29 cellular contexts compared by ENCODE assay signal in the genomic region with DNA sequence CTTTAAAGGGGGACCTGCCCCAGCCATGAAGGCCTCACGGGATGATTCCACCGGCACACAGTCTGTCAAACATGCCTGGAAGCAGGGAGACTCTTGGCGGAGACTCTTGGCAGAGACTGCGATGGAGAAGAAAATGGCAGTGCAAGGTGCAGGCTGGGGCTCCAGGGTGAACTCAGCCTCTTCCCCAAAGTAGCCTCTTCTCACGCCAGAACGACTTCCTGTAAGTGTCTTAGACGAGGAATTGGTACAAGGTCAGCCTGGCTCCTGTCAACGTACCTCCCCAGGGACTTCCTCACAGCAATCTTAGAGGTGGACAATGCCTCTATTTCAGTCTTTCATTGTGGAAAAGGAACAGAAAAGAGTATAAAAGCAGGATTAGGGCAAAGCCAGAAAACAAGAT.
DNase-seq lines count a peak whose midpoint lies in the region; FAIRE-seq and TF ChIP-seq lines count a peak whose summit lies in the region.
"Had no signal": no experiment of that assay in that cellular context is flagged by ENCODE, and none has a peak within 500 bp of the region (broad histone marks: within the 10 kb centered on the region; RNA-seq: fewer than 3 reads in every experiment).

No MANE protein-coding gene starts in this region.

- H3K9ac ChIP-seq in astrocyte (ENCODE audit: low read length) (no peak overlapping the region), neural progenitor cell (no peak overlapping the region)
- H3K9ac ChIP-seq: GM23248 had no signal

- in situ Hi-C loops in transverse colon (cut with MboI; ENCODE audit: low pct_ligation_motif_present in 1 of 4, low pct_unique_long_range_greater_than_20kb in 1 of 4, low sequenced_read_pairs in 3 of 4) = loop anchor here in 1 of 4 donors (10.0 kb wide), 1 partner anchor 61 kb away; no protein-coding TSS in a partner anchor

- H3K4me3 ChIP-seq in HL-60 (replicated peaks; ENCODE audit: insufficient read depth, low read length) = no peak overlapping the region
- H3K4me3 ChIP-seq in astrocyte (ENCODE audit: insufficient read depth, low read depth, low read length) = no peak overlapping the region
- H3K4me3 ChIP-seq in neural progenitor cell = no peak overlapping the region
- H3K4me3 ChIP-seq in transverse colon = no peak overlapping the region
- H3K4me3 ChIP-seq: ascending aorta, esophagus squamous epithelium, GM23248, Peyer's patch, uterus had no signal

- intact Hi-C loops in transverse colon (cut with DNase I; ENCODE audit: low total_unique reads) = no loop called here

- H3K27ac Mint-ChIP-seq in astrocyte (ENCODE audit: unreplicated experiment) = no peak overlapping the region
- peak overlapping the region; percentile 96 for H3K27ac Mint-ChIP-seq in neural progenitor cell
- H3K27ac Mint-ChIP-seq: activated naive CD8-positive, alpha-beta T cell treated with anti-CD3 and anti-CD28 coated beads for 36 hours had no signal

- H3K4me1 ChIP-seq in astrocyte (ENCODE audit: insufficient read depth, low read length) (no peaks in the 10 kb centered on the region), neural progenitor cell (peaks cover 17% of the 10 kb centered on the region), transverse colon (peaks cover 2 to 9% (median 5%) of the 10 kb centered on the region in 4 donors)
- H3K4me1 ChIP-seq: ascending aorta, esophagus squamous epithelium had no signal

- WGBS in transverse colon (ENCODE audit: low coverage in 1 of 2), 2 donors = 77 to 90% methylated on average over 3 to 7 of the region's 8 CpGs

- H3K27me3 ChIP-seq in HL-60 (ENCODE audit: insufficient read depth, poor library complexity, severe bottlenecking) = no peaks in the 10 kb centered on the region
- H3K27me3 ChIP-seq in astrocyte (ENCODE audit: insufficient read depth, low read length) = no peaks in the 10 kb centered on the region
- H3K27me3 ChIP-seq in neural progenitor cell = no peaks in the 10 kb centered on the region
- H3K27me3 ChIP-seq in transverse colon = no peaks in the 10 kb centered on the region
- H3K27me3 ChIP-seq: ascending aorta, esophagus squamous epithelium, Peyer's patch, uterus had no signal

- DNase-seq in HL-60 (ENCODE audit: low read depth in 1 of 2, low spot score in 1 of 2) (peak; percentile 33 to 46), NCI-H82 (lab: John Stamatoyannopoulos, UW) (peak; percentile 80), astrocyte (ENCODE audit: low read depth) (no peak), neural progenitor cell (ENCODE audit: low spot score) (peak; percentile 44), transverse colon (no peak), H4 (ENCODE audit: low spot score) (no peak), NCI-H1436 treated with DMSO at 0.1 percent for 48 hours (lab: John Stamatoyannopoulos, UW) (no peak)
- DNase-seq: activated CD4-positive, alpha-beta T cell treated with anti-CD3 and anti-CD28 coated beads, Interleukin-2, amount 50 U/mL, for 48 hours; activated naive CD8-positive, alpha-beta T cell treated with anti-CD3 and anti-CD28 coated beads for 36 hours; CD4-positive, CD25-positive, alpha-beta regulatory T cell; EL; esophagus squamous epithelium; foreskin melanocyte; GM23248; NCI-H1105; NCI-H2081; NCI-H446 treated with DMSO at 0.1 percent for 48 hours; Peyer's patch; posterior cingulate gyrus; right cardiac atrium; SHP77 treated with DMSO at 0.1 percent for 48 hours; stimulated activated CD4-positive, alpha-beta T cell treated with anti-CD3 and anti-CD28 coated beads, Interleukin-2, amount 100 ng/mL, for 48 hours; substantia nigra; SW 1271; T1000; uterus had no signal

- H3F3A ChIP-seq in neural progenitor cell (ENCODE audit: low read depth) = peaks cover 20% of the 10 kb centered on the region

- H3K4me2 ChIP-seq in astrocyte (ENCODE audit: low read length) (no peak overlapping the region), neural progenitor cell (peak overlapping the region; percentile 56)

- H3K9me3 ChIP-seq in astrocyte (ENCODE audit: insufficient read depth, low read depth, low read length) (no peaks in the 10 kb centered on the region), neural progenitor cell (ENCODE audit: low read depth) (no peaks in the 10 kb centered on the region), transverse colon (no peaks in the 10 kb centered on the region)
- H3K9me3 ChIP-seq: ascending aorta, esophagus squamous epithelium, Peyer's patch, uterus had no signal

- TF ChIP-seq CTCF in HL-60 (IDR thresholded peaks at IDR 0.05; ENCODE audit: insufficient read depth, low read length) (no peak), astrocyte (IDR thresholded peaks at IDR 0.05; ENCODE audit: insufficient read depth, low read depth, low read length) (no peak), neural progenitor cell (IDR thresholded peaks at IDR 0.05) (no peak), transverse colon (IDR thresholded peaks at IDR 0.05) (no peak)

- TF ChIP-seq POLR2A in transverse colon (IDR thresholded peaks at IDR 0.05) = no peak

- no peak overlapping the region for H3K27ac ChIP-seq in HL-60 (replicated peaks)
- no peak overlapping the region for H3K27ac ChIP-seq in astrocyte (ENCODE audit: low read depth, low read length)
- H3K27ac ChIP-seq in neural progenitor cell = peak overlapping the region; percentile 12
- H3K27ac ChIP-seq in transverse colon = no peak overlapping the region
- H3K27ac ChIP-seq: ascending aorta, esophagus squamous epithelium, GM23248, Peyer's patch, uterus had no signal

- no peak overlapping the region for H3K4me3 Mint-ChIP-seq in astrocyte (ENCODE audit: unreplicated experiment)
- H3K4me3 Mint-ChIP-seq in neural progenitor cell = peak overlapping the region; percentile 66
- H3K4me3 Mint-ChIP-seq: activated naive CD8-positive, alpha-beta T cell treated with anti-CD3 and anti-CD28 coated beads for 36 hours; CD4-positive, CD25-positive, alpha-beta regulatory T cell had no signal

- H2AFZ ChIP-seq in astrocyte (ENCODE audit: low read depth, low read length) (peak overlapping the region; percentile 5), neural progenitor cell (replicated peaks) (peak overlapping the region; percentile 36)
- H2AFZ ChIP-seq: GM23248 had no signal

- no peak for FAIRE-seq in astrocyte (lab: Jason Lieb, UNC)
- FAIRE-seq: endometrium, GM12892 had no signal

- H3K36me3 ChIP-seq in astrocyte (ENCODE audit: insufficient read depth, low read length) = no peaks in the 10 kb centered on the region
- H3K36me3 ChIP-seq in neural progenitor cell = no peaks in the 10 kb centered on the region
- H3K36me3 ChIP-seq in transverse colon = no peaks in the 10 kb centered on the region
- H3K36me3 ChIP-seq: ascending aorta, esophagus squamous epithelium, Peyer's patch, uterus had no signal

- H3K4me1 Mint-ChIP-seq in astrocyte (ENCODE audit: low read depth, unreplicated experiment) (peaks cover 16% of the 10 kb centered on the region), neural progenitor cell (peaks cover 33% of the 10 kb centered on the region)

- H3K9me3 Mint-ChIP-seq in astrocyte (ENCODE audit: unreplicated experiment) (no peaks in the 10 kb centered on the region), neural progenitor cell (peaks cover 4% of the 10 kb centered on the region)
- H3K9me3 Mint-ChIP-seq: activated naive CD8-positive, alpha-beta T cell treated with anti-CD3 and anti-CD28 coated beads for 36 hours had no signal

- H4K20me1 ChIP-seq in astrocyte (ENCODE audit: insufficient read depth, low read length) (no peaks in the 10 kb centered on the region), neural progenitor cell (ENCODE audit: low read depth) (no peaks in the 10 kb centered on the region)

- H3K36me3 Mint-ChIP-seq in astrocyte (ENCODE audit: low read depth, unreplicated experiment) (no peaks in the 10 kb centered on the region), neural progenitor cell (no peaks in the 10 kb centered on the region)
- H3K36me3 Mint-ChIP-seq: activated naive CD8-positive, alpha-beta T cell treated with anti-CD3 and anti-CD28 coated beads for 36 hours; CD4-positive, CD25-positive, alpha-beta regulatory T cell had no signal

- no peaks in the 10 kb centered on the region for H3K27me3 Mint-ChIP-seq in astrocyte (ENCODE audit: low read depth, unreplicated experiment)
- H3K27me3 Mint-ChIP-seq in neural progenitor cell (ENCODE audit: insufficient read depth, low read depth) = peaks cover 6% of the 10 kb centered on the region
- H3K27me3 Mint-ChIP-seq: activated naive CD8-positive, alpha-beta T cell treated with anti-CD3 and anti-CD28 coated beads for 36 hours; CD4-positive, CD25-positive, alpha-beta regulatory T cell had no signal

- no peaks in the 10 kb centered on the region for H3K79me2 ChIP-seq in astrocyte (ENCODE audit: insufficient read depth, low read length)
- H3K79me2 ChIP-seq in neural progenitor cell (ENCODE audit: low read depth) = no peaks in the 10 kb centered on the region

- TF ChIP-seq EP300 in transverse colon (IDR thresholded peaks at IDR 0.05; ENCODE audit: low read depth) = no peak

Comparison
In these comparisons a context has a peak if more than half of its experiments do, and no peak if none do; other contexts are left out.
1. DNase-seq: peak in HL-60 (2 of 2), NCI-H82 (single experiment) and neural progenitor cell (single experiment); none in astrocyte (single experiment), transverse colon (single experiment), H4 (single experiment) and NCI-H1436 treated with DMSO at 0.1 percent for 48 hours (single experiment).